ENCODE assay signal across 9 cellular contexts in the genomic region with DNA sequence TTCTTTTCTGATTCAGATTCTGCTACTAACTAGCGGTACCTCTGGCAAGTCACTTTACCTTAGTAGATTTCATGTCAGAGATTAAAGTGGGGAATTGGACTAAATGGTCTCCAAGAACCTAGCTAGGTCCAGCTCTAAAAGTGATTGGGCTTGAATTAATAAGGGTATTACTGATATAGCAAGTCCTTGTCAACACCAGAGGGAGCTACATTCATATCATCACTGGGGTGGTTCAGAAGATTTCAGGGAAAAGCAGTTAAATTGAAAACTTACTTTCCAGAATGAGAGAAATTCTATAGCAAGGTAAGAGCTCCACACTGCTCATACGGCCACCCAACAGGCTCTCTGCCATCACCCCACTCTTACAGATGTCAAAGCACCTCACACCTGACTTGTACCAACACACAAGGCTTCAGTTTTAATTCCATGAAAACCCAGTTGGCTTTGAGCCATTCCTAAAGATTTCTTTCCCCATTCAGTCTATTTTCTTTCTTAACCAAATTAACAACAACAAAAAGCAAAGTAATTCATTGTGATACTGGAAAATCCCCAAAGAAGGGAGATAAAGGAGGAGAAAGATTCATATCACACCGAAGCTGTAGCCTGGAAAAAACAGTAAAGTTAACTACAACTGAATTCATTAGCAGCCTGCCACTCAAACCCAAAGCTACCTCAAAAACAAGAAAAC. TPM values are rescaled to one million over a fixed set of nuclear protein-coding genes. Genes with fewer than 3 reads are reported as not detected.
DNase-seq lines count a peak whose midpoint lies in the region; ATAC-seq and TF ChIP-seq lines count a peak whose summit lies in the region.
"Had no signal": no experiment of that assay in that cellular context is flagged by ENCODE, and none has a peak within 500 bp of the region (broad histone marks: within the 10 kb centered on the region; RNA-seq: fewer than 3 reads in every experiment).

No MANE protein-coding gene starts in this region.

- no peak for TF ChIP-seq POLR2A in erythroblast (IDR thresholded peaks at IDR 0.05; ENCODE audit: low read length)

- no peak overlapping the region for H3K27ac Mint-ChIP-seq in activated CD8-positive, alpha-beta T cell treated with anti-CD3 and anti-CD28 coated beads for 36 hours
- H3K27ac Mint-ChIP-seq in activated CD8-positive, alpha-beta T cell treated with anti-CD3 and anti-CD28 coated beads, Interleukin-2, amount 10 ng/mL, durations not matched to agents 7 days and 5 days = no peak overlapping the region
- H3K27ac Mint-ChIP-seq: stimulated activated naive CD8-positive, alpha-beta T cell treated with anti-CD3 and anti-CD28 coated beads, Interleukin-15, Interleukin-2, amounts not matched to agents 100 ng/mL and 50 ng/mL, for 24 hours had no signal

- H3K4me3 Mint-ChIP-seq in activated CD8-positive, alpha-beta T cell treated with anti-CD3 and anti-CD28 coated beads for 36 hours = no peak overlapping the region
- no peak overlapping the region for H3K4me3 Mint-ChIP-seq in activated CD8-positive, alpha-beta T cell treated with anti-CD3 and anti-CD28 coated beads, Interleukin-2, amount 10 ng/mL, durations not matched to agents 7 days and 5 days
- H3K4me3 Mint-ChIP-seq: stimulated activated naive CD8-positive, alpha-beta T cell treated with anti-CD3 and anti-CD28 coated beads, Interleukin-15, Interleukin-2, amounts not matched to agents 100 ng/mL and 50 ng/mL, for 24 hours had no signal

- TF ChIP-seq CTCF in activated CD8-positive, alpha-beta T cell treated with anti-CD3 and anti-CD28 coated beads for 36 hours (IDR thresholded peaks at IDR 0.05) = peak; percentile 28

- H3K4me1 Mint-ChIP-seq in activated CD8-positive, alpha-beta T cell treated with anti-CD3 and anti-CD28 coated beads for 36 hours (ENCODE audit: low read depth) = peaks cover 30% of the 10 kb centered on the region
- peaks cover 25% of the 10 kb centered on the region for H3K4me1 Mint-ChIP-seq in activated CD8-positive, alpha-beta T cell treated with anti-CD3 and anti-CD28 coated beads, Interleukin-2, amount 10 ng/mL, durations not matched to agents 7 days and 5 days (ENCODE audit: low read depth)

- H3K27me3 Mint-ChIP-seq in activated CD8-positive, alpha-beta T cell treated with anti-CD3 and anti-CD28 coated beads for 36 hours = no peaks in the 10 kb centered on the region
- no peaks in the 10 kb centered on the region for H3K27me3 Mint-ChIP-seq in activated CD8-positive, alpha-beta T cell treated with anti-CD3 and anti-CD28 coated beads, Interleukin-2, amount 10 ng/mL, durations not matched to agents 7 days and 5 days (ENCODE audit: low read depth)
- H3K27me3 Mint-ChIP-seq: stimulated activated naive CD8-positive, alpha-beta T cell treated with anti-CD3 and anti-CD28 coated beads, Interleukin-15, Interleukin-2, amounts not matched to agents 100 ng/mL and 50 ng/mL, for 24 hours had no signal

- H3K9me3 Mint-ChIP-seq in activated CD8-positive, alpha-beta T cell treated with anti-CD3 and anti-CD28 coated beads for 36 hours = no peaks in the 10 kb centered on the region
- no peaks in the 10 kb centered on the region for H3K9me3 Mint-ChIP-seq in activated CD8-positive, alpha-beta T cell treated with anti-CD3 and anti-CD28 coated beads, Interleukin-2, amount 10 ng/mL, durations not matched to agents 7 days and 5 days (ENCODE audit: insufficient read depth)
- H3K9me3 Mint-ChIP-seq: stimulated activated naive CD8-positive, alpha-beta T cell treated with anti-CD3 and anti-CD28 coated beads, Interleukin-15, Interleukin-2, amounts not matched to agents 100 ng/mL and 50 ng/mL, for 24 hours had no signal

- CTCF ChIA-PET in activated CD8-positive, alpha-beta T cell treated with anti-CD3 and anti-CD28 coated beads for 36 hours (lab: Charles Lee) = interaction anchor here (0.7 to 4.4 kb wide), 28 partner anchors 11 to 217 kb away, joined by 3 to 41 read pairs (median 4); partner anchors contain the start of gene SPOCK2
- CTCF ChIA-PET in activated CD8-positive, alpha-beta T cell treated with anti-CD3 and anti-CD28 coated beads, Interleukin-2, amount 10 ng/mL, durations not matched to agents 7 days and 5 days (lab: Charles Lee) = interaction anchor here (0.8 to 5.3 kb wide), 29 partner anchors 10 to 213 kb away, joined by 3 to 47 read pairs (median 5); no protein-coding TSS in a partner anchor

- DNase-seq in activated CD8-positive, alpha-beta T cell treated with anti-CD3 and anti-CD28 coated beads for 36 hours = no peak
- DNase-seq in activated CD8-positive, alpha-beta T cell treated with anti-CD3 and anti-CD28 coated beads, Interleukin-2, amount 10 ng/mL, durations not matched to agents 7 days and 5 days = no peak
- peak; percentile 5 for DNase-seq in NCI-H748 treated with DMSO at 0.1 percent for 48 hours (lab: John Stamatoyannopoulos, UW)
- DNase-seq in erythroblast (lab: John Stamatoyannopoulos, UW) = peak; percentile 67 to 77
- DNase-seq in renal cortical epithelial cell (ENCODE audit: low read depth) = peak; percentile 77

- H3K36me3 Mint-ChIP-seq in activated CD8-positive, alpha-beta T cell treated with anti-CD3 and anti-CD28 coated beads for 36 hours (ENCODE audit: low read depth) = peaks cover 17% of the 10 kb centered on the region
- H3K36me3 Mint-ChIP-seq in activated CD8-positive, alpha-beta T cell treated with anti-CD3 and anti-CD28 coated beads, Interleukin-2, amount 10 ng/mL, durations not matched to agents 7 days and 5 days (ENCODE audit: low read depth) = peaks cover 20% of the 10 kb centered on the region

- no peak for ATAC-seq in activated CD8-positive, alpha-beta T cell treated with anti-CD3 and anti-CD28 coated beads for 36 hours
- ATAC-seq in activated CD8-positive, alpha-beta T cell treated with anti-CD3 and anti-CD28 coated beads, Interleukin-2, amount 10 ng/mL, durations not matched to agents 7 days and 5 days = no peak
- ATAC-seq in GM21529 (IDR thresholded peaks at IDR 0.05; ENCODE audit: unreplicated experiment) = no peak
- no peak for ATAC-seq in GM18873 (IDR thresholded peaks at IDR 0.05; ENCODE audit: low FRiP score, unreplicated experiment)
- ATAC-seq in HG02885 (IDR thresholded peaks at IDR 0.05; ENCODE audit: poor library complexity, unreplicated experiment) = no peak

- intact Hi-C loops in activated CD8-positive, alpha-beta T cell treated with anti-CD3 and anti-CD28 coated beads for 36 hours (cut with micrococcal nuclease) = no loop called here

- POLR2A ChIA-PET in activated CD8-positive, alpha-beta T cell treated with anti-CD3 and anti-CD28 coated beads for 36 hours (lab: Charles Lee) = interaction anchor here (0.7 to 1.2 kb wide), 3 partner anchors 11 to 31 kb away, joined by 3 to 4 read pairs (median 3); no protein-coding TSS in a partner anchor
- POLR2A ChIA-PET in activated CD8-positive, alpha-beta T cell treated with anti-CD3 and anti-CD28 coated beads, Interleukin-2, amount 10 ng/mL, durations not matched to agents 7 days and 5 days (lab: Charles Lee) = interaction anchor here (0.8 to 1.2 kb wide), 3 partner anchors 44 to 92 kb away, joined by 3 read pairs; partner anchors contain the start of genes ANAPC16 and ASCC1

RNA-seq across cellular contexts. Expression of gene SPOCK2, which starts 38.0 kb away (rescaled TPM):
- total RNA-seq in activated CD8-positive, alpha-beta T cell treated with anti-CD3 and anti-CD28 coated beads for 36 hours = 100 to 1,000 TPM; 134 to 135 TPM
- 100 to 1,000 TPM; 261 to 268 TPM for total RNA-seq in activated CD8-positive, alpha-beta T cell treated with anti-CD3 and anti-CD28 coated beads, Interleukin-2, amount 10 ng/mL, durations not matched to agents 7 days and 5 days
- 2.0 and 41.8 TPM in 2 replicates for total RNA-seq in renal cortical epithelial cell

Comparison
In these comparisons a context has a peak if more than half of its experiments do, and no peak if none do; other contexts are left out.
1. DNase-seq: peak in NCI-H748 treated with DMSO at 0.1 percent for 48 hours (single experiment), erythroblast (2 of 2) and renal cortical epithelial cell (single experiment); none in activated CD8-positive, alpha-beta T cell treated with anti-CD3 and anti-CD28 coated beads for 36 hours (single experiment) and activated CD8-positive, alpha-beta T cell treated with anti-CD3 and anti-CD28 coated beads, Interleukin-2, amount 10 ng/mL, durations not matched to agents 7 days and 5 days (single experiment).